9 cellular contexts compared by ENCODE assay signal in the genomic region with DNA sequence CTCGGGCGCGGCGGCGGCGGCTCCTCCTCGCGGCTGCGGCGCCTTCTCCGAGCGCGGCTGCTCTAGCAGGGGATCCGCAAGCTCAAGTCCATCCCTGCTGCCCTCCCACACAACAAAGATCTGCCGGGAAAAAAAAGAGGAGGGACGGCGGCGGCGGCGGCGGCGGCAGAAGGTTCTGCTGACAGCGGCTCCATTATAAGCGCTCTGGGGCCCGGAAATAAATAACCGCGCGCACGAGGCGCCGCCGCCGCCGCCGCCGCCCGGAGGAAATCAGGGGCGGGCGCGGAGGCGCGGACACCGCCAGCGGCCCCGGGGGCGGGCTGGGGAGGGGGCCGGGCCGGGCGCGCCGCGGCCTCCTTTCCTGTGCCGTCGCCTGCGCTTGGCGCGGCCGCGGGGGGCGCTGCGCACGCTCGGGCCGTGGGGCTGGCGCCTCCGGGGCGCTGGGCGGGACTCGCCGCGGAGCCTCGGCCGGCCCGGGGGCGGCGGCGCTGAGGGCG. TPM values are rescaled to one million over a fixed set of nuclear protein-coding genes. Genes with fewer than 3 reads are reported as not detected.
DNase-seq lines count a peak whose midpoint lies in the region; ATAC-seq, FAIRE-seq and TF ChIP-seq lines count a peak whose summit lies in the region.
"Had no signal": no experiment of that assay in that cellular context is flagged by ENCODE, and none has a peak within 500 bp of the region (broad histone marks: within the 10 kb centered on the region; RNA-seq: fewer than 3 reads in every experiment).

A gene (minus strand): TSS at position 206 of the 497 bp plus-strand sequence. CDS start 331 bp downstream, outside the sequence.

- peaks cover 36% of the 10 kb centered on the region for H3K79me2 ChIP-seq in HepG2 (ENCODE audit: insufficient read depth, low read length)

- H3K27ac ChIP-seq in HepG2 (ENCODE audit: extremely low read length, insufficient read depth, low read length) = peak within 1 kb of the TSS; percentile 54

- no peak for TF ChIP-seq RAD21 in HepG2 (CRISPR knock-in tag; IDR thresholded peaks at IDR 0.05)

- FAIRE-seq in HepG2 (lab: Jason Lieb, UNC) = no peak
- FAIRE-seq: colon had no signal

- CTCF ChIA-PET in activated CD4-positive, alpha-beta T cell treated with anti-CD3 and anti-CD28 coated beads, Interleukin-2, amount 10 ng/mL, durations not matched to agents 7 days and 5 days (lab: Charles Lee) = interaction anchor here (0.5 to 1.6 kb wide), 7 partner anchors 8 to 143 kb away, joined by 3 to 9 read pairs (median 4); no protein-coding TSS in a partner anchor
- CTCF ChIA-PET in HepG2 (lab: Yijun Ruan, JAX; ENCODE audit: low intra/inter-chr PET ratio, low total read pairs) = interaction anchor here (2.4 kb wide), 1 partner anchor 144 kb away, joined by 13 read pairs; no protein-coding TSS in a partner anchor

- no peaks in the 10 kb centered on the region; a peak in 2 of 5 replicates for H3K27me3 ChIP-seq in HepG2 (ENCODE audit: control insufficient read depth in 1 of 2, insufficient read depth in 2 of 2, low read length in 2 of 2)

- ATAC-seq in GM18907 (IDR thresholded peaks at IDR 0.05; ENCODE audit: unreplicated experiment) = peak; percentile 93
- peak; percentile 86 for ATAC-seq in HG03139 (IDR thresholded peaks at IDR 0.05; ENCODE audit: unreplicated experiment)
- peak; percentile 88 for ATAC-seq in HepG2

- TF ChIP-seq POLR2A in HepG2 (IDR thresholded peaks at IDR 0.05; ENCODE audit: insufficient read depth in 1 of 2, low read depth in 2 of 2, low read length in 2 of 2) = no peak

- BruUV-seq in HepG2 (replicated peaks; lab: Mats Ljungman, UMichigan) = no TSS peak

- peaks cover 5% of the 10 kb centered on the region for H3K36me3 Mint-ChIP-seq in activated CD4-positive, alpha-beta T cell treated with anti-CD3 and anti-CD28 coated beads, Interleukin-2, amount 10 ng/mL, durations not matched to agents 7 days and 5 days (ENCODE audit: low read depth)
- H3K36me3 Mint-ChIP-seq in dendritic cell treated with granulocyte-macrophage colony-stimulating factor and Interleukin-4, amounts not matched to agents 40 ng/mL and 50 ng/mL, for 4 days (ENCODE audit: low read depth) = peaks cover 19% of the 10 kb centered on the region

- no peaks in the 10 kb centered on the region for H3K9me3 Mint-ChIP-seq in activated CD4-positive, alpha-beta T cell treated with anti-CD3 and anti-CD28 coated beads, Interleukin-2, amount 10 ng/mL, durations not matched to agents 7 days and 5 days
- no peaks in the 10 kb centered on the region for H3K9me3 Mint-ChIP-seq in dendritic cell treated with granulocyte-macrophage colony-stimulating factor and Interleukin-4, amounts not matched to agents 40 ng/mL and 50 ng/mL, for 4 days

- peaks cover 46% of the 10 kb centered on the region for H3K4me1 ChIP-seq in HepG2 (ENCODE audit: insufficient read depth, low read length)

- no peak for TF ChIP-seq EP300 in HepG2 (IDR thresholded peaks at IDR 0.05; ENCODE audit: low read depth in 2 of 2, low read length in 2 of 2)
- TF ChIP-seq EP300 in HepG2 (CRISPR knock-in tag; IDR thresholded peaks at IDR 0.05; ENCODE audit: borderline replicate concordance) = no peak

- no peaks in the 10 kb centered on the region for H3K36me3 ChIP-seq in HepG2 (replicated peaks in 1 of 2; ENCODE audit: control insufficient read depth in 1 of 2, insufficient read depth in 2 of 2, low read length in 2 of 2)

- H3K4me2 ChIP-seq in HepG2 (ENCODE audit: low read depth, low read length) = peak within 1 kb of the TSS; percentile 94

- peak within 1 kb of the TSS; percentile 72 for H3K9ac ChIP-seq in HepG2 (ENCODE audit: insufficient read depth, low read depth, low read length)

- no CpG with 5 or more reads among the region's 78 CpGs for WGBS in HepG2 (ENCODE audit: low lambda C conversion rate)

- DNase-seq in AG10803 (ENCODE audit: low read depth) (peak; percentile 70), NCI-H226 (peak; percentile 70), HepG2 (ENCODE audit: low spot score) (peak; percentile 51)
- peak; percentile 77 for DNase-seq in activated CD4-positive, alpha-beta T cell treated with anti-CD3 and anti-CD28 coated beads, Interleukin-2, amount 10 ng/mL, durations not matched to agents 7 days and 5 days
- DNase-seq in stimulated activated CD4-positive, alpha-beta T cell treated with anti-CD3 and anti-CD28 coated beads, Interleukin-4, amount 100 ng/mL, for 1 hour = peak; percentile 85

- peak within 1 kb of the TSS; percentile 15 for H2AFZ ChIP-seq in HepG2 (ENCODE audit: low read length)

- H3K4me1 Mint-ChIP-seq in activated CD4-positive, alpha-beta T cell treated with anti-CD3 and anti-CD28 coated beads, Interleukin-2, amount 10 ng/mL, durations not matched to agents 7 days and 5 days = peaks cover 27% of the 10 kb centered on the region
- peaks cover 21% of the 10 kb centered on the region for H3K4me1 Mint-ChIP-seq in dendritic cell treated with granulocyte-macrophage colony-stimulating factor and Interleukin-4, amounts not matched to agents 40 ng/mL and 50 ng/mL, for 4 days (ENCODE audit: low read depth)

- no peaks in the 10 kb centered on the region for H4K20me1 ChIP-seq in HepG2 (ENCODE audit: insufficient read depth, low read length)

- H3K4me3 Mint-ChIP-seq in activated CD4-positive, alpha-beta T cell treated with anti-CD3 and anti-CD28 coated beads, Interleukin-2, amount 10 ng/mL, durations not matched to agents 7 days and 5 days = peak within 1 kb of the TSS; percentile 86
- peak within 1 kb of the TSS; percentile 93 for H3K4me3 Mint-ChIP-seq in dendritic cell treated with granulocyte-macrophage colony-stimulating factor and Interleukin-4, amounts not matched to agents 40 ng/mL and 50 ng/mL, for 4 days

- in situ Hi-C loops in HepG2 (cut with HindIII; ENCODE audit: extremely low pct_ligation_motif_present, low pct_unique_long_range_greater_than_20kb) = loop anchor here (5.0 kb wide), 2 partner anchors 141 to 144 kb away; no protein-coding TSS in a partner anchor

- intact Hi-C loops in dendritic cell treated with granulocyte-macrophage colony-stimulating factor and Interleukin-4, amounts not matched to agents 40 ng/mL and 50 ng/mL, for 4 days (cut with micrococcal nuclease) = loop anchor here (2.0 to 5.0 kb wide), 5 partner anchors 59 to 204 kb away; no protein-coding TSS in a partner anchor
- intact Hi-C loops in HepG2 (cut with micrococcal nuclease; ENCODE audit: unreplicated experiment) = loop anchor here (1.0 to 5.0 kb wide), 3 partner anchors 99 to 143 kb away; no protein-coding TSS in a partner anchor

- H3K4me3 ChIP-seq in AG10803 (ENCODE audit: low read length) = peak within 1 kb of the TSS; percentile 74
- H3K4me3 ChIP-seq in HepG2 (replicated peaks in 1 of 3; ENCODE audit: insufficient read depth in 1 of 3, low read depth in 2 of 3, low read length in 3 of 3) = peak within 1 kb of the TSS; percentile 80 to 93 (median 88)

- H3K9me3 ChIP-seq in HepG2 (ENCODE audit: low read length) = no peaks in the 10 kb centered on the region

- TF ChIP-seq CTCF in AG10803 (conservative IDR thresholded peaks at IDR 0.05; ENCODE audit: low read length) = peak; percentile 22
- TF ChIP-seq CTCF in HepG2 (CRISPR knock-in tag; IDR thresholded peaks at IDR 0.05) = no peak; the same call in 1 of the 2 replicates

- POLR2A ChIA-PET in activated CD4-positive, alpha-beta T cell treated with anti-CD3 and anti-CD28 coated beads, Interleukin-2, amount 10 ng/mL, durations not matched to agents 7 days and 5 days (lab: Charles Lee) = no interaction called here
- POLR2A ChIA-PET in HepG2 (lab: Yijun Ruan, JAX) = interaction anchor here (0.6 to 1.8 kb wide), 4 partner anchors 10 to 1599 kb away, joined by 3 to 5 read pairs (median 3); no protein-coding TSS in a partner anchor

- peaks cover 10% of the 10 kb centered on the region for H3K27me3 Mint-ChIP-seq in activated CD4-positive, alpha-beta T cell treated with anti-CD3 and anti-CD28 coated beads, Interleukin-2, amount 10 ng/mL, durations not matched to agents 7 days and 5 days
- peaks cover 29% of the 10 kb centered on the region for H3K27me3 Mint-ChIP-seq in dendritic cell treated with granulocyte-macrophage colony-stimulating factor and Interleukin-4, amounts not matched to agents 40 ng/mL and 50 ng/mL, for 4 days

- peak within 1 kb of the TSS; percentile 88 for H3K27ac Mint-ChIP-seq in activated CD4-positive, alpha-beta T cell treated with anti-CD3 and anti-CD28 coated beads, Interleukin-2, amount 10 ng/mL, durations not matched to agents 7 days and 5 days
- peak within 1 kb of the TSS; percentile 83 for H3K27ac Mint-ChIP-seq in dendritic cell treated with granulocyte-macrophage colony-stimulating factor and Interleukin-4, amounts not matched to agents 40 ng/mL and 50 ng/mL, for 4 days

TF ChIP-seq in HepG2, 621 proteins besides CTCF, POLR2A, EP300 and RAD21 (continues in another document):
- TF ChIP-seq ZNF24 (IDR thresholded peaks at IDR 0.05) = no peak
- TF ChIP-seq HNRNPLL (IDR thresholded peaks at IDR 0.05; ENCODE audit: low read depth, low read length, poor library complexity, severe bottlenecking) = peak; percentile 13

RNA-seq across cellular contexts. Expression of the gene that starts here (rescaled TPM):
- total RNA-seq in activated CD4-positive, alpha-beta T cell treated with anti-CD3 and anti-CD28 coated beads, Interleukin-2, amount 10 ng/mL, durations not matched to agents 7 days and 5 days = 10 to 100 TPM; 69.3 to 74.2 TPM
- total RNA-seq in HepG2 (2016; rRNA removed; fragmentation: Illumina TruSeq; extraction: Trizol) = 20.5 and 25.0 TPM in 2 replicates
- total RNA-seq in HepG2 (2016; cell fraction: cytosol; rRNA removed; fragmentation: Illumina TruSeq; extraction: Trizol; ENCODE audit: low read depth) = 30.6 and 33.5 TPM in 2 replicates
- total RNA-seq in HepG2 (2016; cell fraction: insoluble cytoplasmic fraction; rRNA removed; fragmentation: Illumina TruSeq; extraction: Trizol) = 16.2 and 25.0 TPM in 2 replicates
- total RNA-seq in HepG2 (2016; cell fraction: membrane; rRNA removed; fragmentation: Illumina TruSeq; extraction: Trizol) = 65.6 and 68.7 TPM in 2 replicates
- 32.7 and 39.4 TPM in 2 replicates for total RNA-seq in HepG2 (2016; cell fraction: nucleus; rRNA removed; fragmentation: Illumina TruSeq; extraction: Trizol)
- polyA plus RNA-seq in HepG2 (2011; rRNA removed) = 36.0 and 37.5 TPM in 2 replicates
- 42.6 and 44.0 TPM in 2 replicates for polyA plus RNA-seq in HepG2 (2011; cell fraction: cytosol; rRNA removed)
- 25.8 and 30.6 TPM in 2 replicates for polyA plus RNA-seq in HepG2 (2011; cell fraction: nucleus; rRNA removed)
- 30.1 and 34.0 TPM in 2 replicates for polyA plus RNA-seq in HepG2 (2012)
- polyA plus RNA-seq in HepG2 (2016; cell fraction: cytosol; fragmentation: Illumina TruSeq; extraction: Trizol; ENCODE audit: low read depth) = 56.4 and 58.7 TPM in 2 replicates
- 31.3 and 37.0 TPM in 2 replicates for polyA plus RNA-seq in HepG2 (2016; cell fraction: insoluble cytoplasmic fraction; fragmentation: Illumina TruSeq; extraction: Trizol; ENCODE audit: low read depth)
- 82.3 and 96.6 TPM in 2 replicates for polyA plus RNA-seq in HepG2 (2016; cell fraction: membrane; fragmentation: Illumina TruSeq; extraction: Trizol; ENCODE audit: low read depth)
- 37.3 and 45.0 TPM in 2 replicates for polyA plus RNA-seq in HepG2 (2016; cell fraction: nucleus; fragmentation: Illumina TruSeq; extraction: Trizol; ENCODE audit: insufficient read depth, low read depth)
- 91.4 and 122 TPM in 2 replicates for polyA minus RNA-seq in HepG2 (2011; rRNA and poly(A)+ RNA removed; ENCODE audit: low replicate concordance)
- polyA minus RNA-seq in HepG2 (2011; cell fraction: cytosol; rRNA and poly(A)+ RNA removed) = 20.7 and 21.6 TPM in 2 replicates
- polyA minus RNA-seq in HepG2 (2011; cell fraction: nucleus; rRNA and poly(A)+ RNA removed) = 54.6 and 56.5 TPM in 2 replicates

Comparison
In these comparisons a context has a peak if more than half of its experiments do, and no peak if none do; other contexts are left out.
1. Peak in every context shown above with its lines: DNase-seq, ATAC-seq, H3K4me3 ChIP-seq and H3K27ac ChIP-seq.